ENCODE assay signal across 22 cellular contexts in genomic region chr5:163838738-163839137, GRCh38.
"Had no signal": no experiment of that assay in that cellular context is flagged by ENCODE, and none has a peak within 500 bp of the region (broad histone marks: within the 10 kb centered on the region; RNA-seq: fewer than 3 reads in every experiment).

No MANE protein-coding gene starts in this region.

- H3K4me3 ChIP-seq: colonic mucosa, gastrocnemius medialis, left lung, lower lobe of right lung, neural progenitor cell, ovary, stomach, suprapubic skin, thyroid gland, upper lobe of left lung, uterus had no signal

- H3K4me1 ChIP-seq: colonic mucosa, gastrocnemius medialis, left lung, lower lobe of right lung, neural progenitor cell, stomach, suprapubic skin, thyroid gland, upper lobe of left lung, uterus had no signal

- H3K27me3 ChIP-seq: colonic mucosa, gastrocnemius medialis, left lung, neural progenitor cell, ovary, stomach, suprapubic skin, thyroid gland, upper lobe of left lung, uterus had no signal

- DNase-seq: colonic mucosa; dermis blood vessel endothelial cell; erythroblast; gastrocnemius medialis; immature natural killer cell; left lung; lower lobe of right lung; mesenchymal stem cell; midbrain; nucleus accumbens; ovary; right cardiac atrium; small intestine; stimulated activated CD4-positive, alpha-beta T cell treated with anti-CD3 and anti-CD28 coated beads, Interleukin-12 subunit alpha, Interleukin-12 subunit beta, amount 100 ng/mL, for 4 hours; stimulated activated naive CD4-positive, alpha-beta T cell; stomach; thyroid gland; upper lobe of left lung; uterus had no signal

- H3K9me3 ChIP-seq: colonic mucosa, left lung, lower lobe of right lung, ovary, stomach, suprapubic skin, thyroid gland, upper lobe of left lung had no signal

- H3K36me3 ChIP-seq: colonic mucosa, gastrocnemius medialis, left lung, lower lobe of right lung, neural progenitor cell, ovary, stomach, suprapubic skin, thyroid gland, upper lobe of left lung, uterus had no signal

- H3K27ac ChIP-seq: colonic mucosa, gastrocnemius medialis, left lung, lower lobe of right lung, neural progenitor cell, ovary, stomach, suprapubic skin, thyroid gland, upper lobe of left lung, uterus had no signal

- ATAC-seq: gastrocnemius medialis; left lung; lower lobe of right lung; natural killer cell treated with Interleukin-12 subunit alpha and Interleukin-12 subunit beta and Interleukin-15 and Interleukin-18, amount 100 ng/mL, for 72 hours; right cardiac atrium had no signal
